Comparison of ENCODE assay signal across 24 cellular contexts in genomic region chr5:171710451-171711024, GRCh38.
DNase-seq lines count a peak whose midpoint lies in the region; ATAC-seq, FAIRE-seq and TF ChIP-seq lines count a peak whose summit lies in the region.
"Had no signal": no experiment of that assay in that cellular context is flagged by ENCODE, and none has a peak within 500 bp of the region (broad histone marks: within the 10 kb centered on the region; RNA-seq: fewer than 3 reads in every experiment).

No MANE protein-coding gene starts in this region.

- TF ChIP-seq CTCF in endodermal cell (conservative IDR thresholded peaks at IDR 0.05) (no peak), type B pancreatic cell (conservative IDR thresholded peaks at IDR 0.05) (no peak), kidney (IDR thresholded peaks at IDR 0.05; ENCODE audit: borderline replicate concordance, extremely low read depth, insufficient read depth) (no peak)

- H3K9ac ChIP-seq in endodermal cell (ENCODE audit: extremely low read depth, low read length, poor library complexity, severe bottlenecking) (no peak overlapping the region), kidney (ENCODE audit: low read length in 2 of 2) (no peak overlapping the region)
- H3K9ac ChIP-seq: KMS-11 had no signal

- FAIRE-seq in kidney (lab: Jason Lieb, UNC) = no peak
- FAIRE-seq: GM19239, H54 had no signal

- H3K27me3 Mint-ChIP-seq in endodermal cell (ENCODE audit: insufficient read depth) = peaks cover 2% of the 10 kb centered on the region
- no peaks in the 10 kb centered on the region for H3K27me3 Mint-ChIP-seq in type B pancreatic cell
- H3K27me3 Mint-ChIP-seq: CD4-positive, alpha-beta T cell had no signal

- ATAC-seq in Right ventricle myocardium superior (ENCODE audit: poor library complexity) (peak; percentile 19), right cardiac atrium (peak in 1 of 2 donors; percentile 53), GM21723 (IDR thresholded peaks at IDR 0.05; ENCODE audit: unreplicated experiment) (no peak)

- no peak overlapping the region for H3K27ac ChIP-seq in endodermal cell (ENCODE audit: low read depth, low read length)
- peak overlapping the region; percentile 3 for H3K27ac ChIP-seq in right cardiac atrium (ENCODE audit: low read length)
- no peak overlapping the region for H3K27ac ChIP-seq in kidney (ENCODE audit: low read depth in 2 of 2, low read length in 2 of 2)
- H3K27ac ChIP-seq: HL-60, KMS-11 had no signal

- peaks cover 5% of the 10 kb centered on the region for H3K9me3 ChIP-seq in endodermal cell (ENCODE audit: control insufficient read depth, low read length)
- no peaks in the 10 kb centered on the region for H3K9me3 ChIP-seq in right cardiac atrium (ENCODE audit: control insufficient read depth, low read length)
- H3K9me3 ChIP-seq in kidney (ENCODE audit: control insufficient read depth in 1 of 2, low read length in 2 of 2) = peaks cover 0 to 6% of the 10 kb centered on the region in 2 donors

- intact Hi-C loops in Right ventricle myocardium superior (cut with DNase I) (no loop called here), cardiac septum (cut with DNase I) (no loop called here), right cardiac atrium (cut with DNase I) (no loop called here), kidney (cut with DNase I) (no loop called here)

- H3K4me3 ChIP-seq in endodermal cell (ENCODE audit: low read length) (no peak overlapping the region), right cardiac atrium (ENCODE audit: low read length) (no peak overlapping the region), kidney (ENCODE audit: low read length in 2 of 2) (no peak overlapping the region)

- H3K4me1 ChIP-seq in endodermal cell (ENCODE audit: control insufficient read depth, insufficient read depth, low read length) (no peaks in the 10 kb centered on the region), right cardiac atrium (ENCODE audit: control insufficient read depth, insufficient read depth, low read length) (no peaks in the 10 kb centered on the region), kidney (ENCODE audit: control insufficient read depth in 1 of 2, insufficient read depth in 1 of 2, low read depth in 1 of 2, low read length in 2 of 2) (no peaks in the 10 kb centered on the region)
- H3K4me1 ChIP-seq: Caco-2 had no signal

- H3K27ac Mint-ChIP-seq in endodermal cell = no peak overlapping the region
- H3K27ac Mint-ChIP-seq in type B pancreatic cell = no peak overlapping the region
- H3K27ac Mint-ChIP-seq: B cell; CD4-positive, alpha-beta T cell had no signal

- no peaks in the 10 kb centered on the region for H3K36me3 ChIP-seq in endodermal cell (ENCODE audit: control insufficient read depth, insufficient read depth, low read length)
- no peaks in the 10 kb centered on the region for H3K36me3 ChIP-seq in kidney (ENCODE audit: control insufficient read depth in 1 of 2, insufficient read depth in 2 of 2, low read length in 2 of 2)

- H3K36me3 Mint-ChIP-seq in endodermal cell (ENCODE audit: low read depth) (no peaks in the 10 kb centered on the region), type B pancreatic cell (no peaks in the 10 kb centered on the region)

- H3K9me3 Mint-ChIP-seq in endodermal cell (no peaks in the 10 kb centered on the region), type B pancreatic cell (no peaks in the 10 kb centered on the region)
- H3K9me3 Mint-ChIP-seq: CD4-positive, alpha-beta T cell had no signal

- H3K4me3 Mint-ChIP-seq in endodermal cell = no peak overlapping the region
- H3K4me3 Mint-ChIP-seq in type B pancreatic cell = no peak overlapping the region
- H3K4me3 Mint-ChIP-seq: B cell; CD4-positive, alpha-beta T cell had no signal

- no peaks in the 10 kb centered on the region for H3K27me3 ChIP-seq in endodermal cell (ENCODE audit: control insufficient read depth, insufficient read depth, low read length, poor library complexity, severe bottlenecking)
- H3K27me3 ChIP-seq in right cardiac atrium (ENCODE audit: control insufficient read depth, insufficient read depth) = no peaks in the 10 kb centered on the region

- peaks cover 1% of the 10 kb centered on the region for H3K4me1 Mint-ChIP-seq in endodermal cell
- H3K4me1 Mint-ChIP-seq in type B pancreatic cell (ENCODE audit: unreplicated experiment) = peaks cover 3% of the 10 kb centered on the region
- H3K4me1 Mint-ChIP-seq: B cell had no signal

- WGBS in endodermal cell (ENCODE audit: insufficient coverage in 1 of 2, insufficient read length in 1 of 2), 2 experiments = 88 to 93% methylated on average over 4 to 5 of the region's 5 CpGs
- 81% methylated on average over 5 of the region's 5 CpGs for WGBS in right cardiac atrium

- DNase-seq in Right ventricle myocardium superior (no peak), cardiac septum (ENCODE audit: low spot score) (no peak), endodermal cell (peak; percentile 36), right cardiac atrium (no peak), type B pancreatic cell (ENCODE audit: extremely low spot score, unreplicated experiment) (peak; percentile 51), kidney (no peak)
- DNase-seq in activated T-cell treated with anti-CD3 and anti-CD28 coated beads, Interleukin-2, amount 50 U/mL, for 48 hours = no peak
- DNase-seq: 8988T; Caco-2; CD4-positive, alpha-beta T cell; GDM1; NCI-H1417 treated with DMSO at 0.1 percent for 48 hours; NCI-H187 treated with DMSO at 0.1 percent for 48 hours; NCI-H2227 treated with DMSO at 0.1 percent for 48 hours; NCI-H510A treated with DMSO at 0.1 percent for 48 hours; NCI-H774; OCI-M1; SIG-M5 had no signal

Comparison
In these comparisons a context has a peak if more than half of its experiments do, and no peak if none do; other contexts are left out.
1. DNase-seq: peak in endodermal cell (single experiment) and type B pancreatic cell (single experiment); none in Right ventricle myocardium superior (single experiment), cardiac septum (single experiment), right cardiac atrium (0 of 3), activated T-cell treated with anti-CD3 and anti-CD28 coated beads, Interleukin-2, amount 50 U/mL, for 48 hours (0 of 2) and kidney (single experiment).